ENCODE assay signal across 1 cellular context in the genomic region with DNA sequence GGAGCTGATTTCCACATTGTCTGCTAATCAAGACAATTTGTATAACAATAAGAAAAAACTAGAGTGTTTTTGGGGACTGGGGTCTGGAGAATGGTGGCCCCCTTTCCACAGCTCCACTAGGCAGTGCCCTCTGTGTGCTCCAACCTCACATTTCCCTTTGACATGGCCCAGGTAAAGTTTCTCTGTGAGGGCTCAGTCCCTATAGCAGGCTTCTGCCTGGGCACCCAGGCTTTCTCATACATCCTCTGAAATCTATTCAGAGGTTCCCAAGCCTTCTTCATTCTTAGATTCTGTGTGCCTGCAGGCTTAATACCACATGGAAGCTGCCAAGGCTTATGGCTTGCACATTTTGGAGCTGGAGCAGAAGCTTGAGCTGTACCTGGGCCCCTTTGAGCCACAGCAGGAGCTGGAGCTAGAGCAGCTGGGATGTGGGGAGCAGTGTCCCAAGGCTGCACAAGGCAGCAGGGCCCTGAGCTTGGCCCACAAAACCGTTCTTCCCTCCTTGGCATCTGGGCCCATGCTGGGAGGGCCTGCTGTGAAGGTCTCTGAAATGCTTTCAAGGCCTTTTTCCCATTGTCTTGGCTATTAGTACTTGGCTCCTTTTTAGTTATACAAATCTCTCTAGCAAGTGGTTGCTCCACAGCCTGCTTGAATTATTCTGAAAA.
TF ChIP-seq lines count a peak whose summit lies in the region.

No MANE protein-coding gene starts in this region.

TF ChIP-seq in GM12891, 5 proteins besides CTCF, POLR2A, EP300 and RAD21:
- TF ChIP-seq PAX5 (IDR thresholded peaks at IDR 0.05; ENCODE audit: insufficient read depth, low read length, severe bottlenecking): no peak
- no peak for TF ChIP-seq SPI1 (IDR thresholded peaks at IDR 0.05; ENCODE audit: low read depth, low read length)
- no peak for TF ChIP-seq POU2F2 (IDR thresholded peaks at IDR 0.05; ENCODE audit: low read depth, low read length)
- TF ChIP-seq TAF1 (IDR thresholded peaks at IDR 0.05; ENCODE audit: low read depth, low read length): no peak
- TF ChIP-seq POLR2AphosphoS5 (IDR thresholded peaks at IDR 0.05; ENCODE audit: low read depth, low read length): no peak
